In genomic region chr7:2805213-2806003, GRCh38 we compare ENCODE assay signal across 1 cellular context.
A peak's percentile ranks its signal among the peaks of the same experiment; 100 is the strongest.
TF ChIP-seq lines count a peak whose summit lies in the region.

No MANE protein-coding gene starts in this region.

TF ChIP-seq in K562, 482 proteins besides CTCF, POLR2A, EP300 and RAD21 (continued from another document and continues in another):
- TF ChIP-seq ZNF512 (tag; IDR thresholded peaks at IDR 0.05) (no peak), ZFP91 (CRISPR knock-in tag; IDR thresholded peaks at IDR 0.05) (no peak), LEF1 (IDR thresholded peaks at IDR 0.05) (no peak), DIDO1 (tag; IDR thresholded peaks at IDR 0.05; ENCODE audit: low read depth) (no peak), BRF2 (IDR thresholded peaks at IDR 0.05; ENCODE audit: borderline replicate concordance, insufficient read depth, insufficient read length) (no peak), FOXA3 (CRISPR knock-in tag; conservative IDR thresholded peaks at IDR 0.05 in 1 of 2, IDR thresholded peaks at IDR 0.05 in 1 of 2) (no peak), MGA (IDR thresholded peaks at IDR 0.05) (no peak; the same call in 1 of the 2 replicates), GABPA (tag; conservative IDR thresholded peaks at IDR 0.05; ENCODE audit: low read depth) (no peak), HDAC1 (IDR thresholded peaks at IDR 0.05) (0 out of 4 replicates have a peak, but pooled peaks of 1 of the 2 experiments have one; percentile 55), HNRNPK (IDR thresholded peaks at IDR 0.05; ENCODE audit: low read depth, low read length, poor library complexity, severe bottlenecking) (no peak), ZNF431 (CRISPR knock-in tag; IDR thresholded peaks at IDR 0.05) (no peak), SNRNP70 (optimal IDR thresholded peaks at IDR 0.05; ENCODE audit: low read depth, low read length) (no peak), ZNF436 (CRISPR knock-in tag; IDR thresholded peaks at IDR 0.05) (no peak), ZNF143 (CRISPR knock-in tag; IDR thresholded peaks at IDR 0.05) (no peak), CREBBP (IDR thresholded peaks at IDR 0.05; ENCODE audit: low read depth, low read length) (no peak), POLR2H (tag; IDR thresholded peaks at IDR 0.05; ENCODE audit: low read depth) (no peak), IFI16 (CRISPR knock-in tag; IDR thresholded peaks at IDR 0.05) (no peak), ZNF408 (CRISPR knock-in tag; IDR thresholded peaks at IDR 0.05; ENCODE audit: low read depth) (no peak), COPS2 (conservative IDR thresholded peaks at IDR 0.05) (no peak), E2F5 (CRISPR knock-in tag; IDR thresholded peaks at IDR 0.05) (no peak), ZFX (CRISPR knock-in tag; IDR thresholded peaks at IDR 0.05) (no peak), E2F4 (CRISPR knock-in tag; IDR thresholded peaks at IDR 0.05; ENCODE audit: low read depth) (no peak), TRIM28 (IDR thresholded peaks at IDR 0.05) (no peak), THAP12 (CRISPR knock-in tag; IDR thresholded peaks at IDR 0.05) (no peak), BMI1 (IDR thresholded peaks at IDR 0.05; ENCODE audit: low read length) (no peak), DMBX1 (CRISPR knock-in tag; IDR thresholded peaks at IDR 0.05; ENCODE audit: borderline replicate concordance) (no peak), PRPF4 (IDR thresholded peaks at IDR 0.05; ENCODE audit: insufficient read depth, low read depth, low read length, poor library complexity, severe bottlenecking) (no peak), RNF2 (IDR thresholded peaks at IDR 0.05) (no peak), TARDBP (IDR thresholded peaks at IDR 0.05) (no peak), ZBTB43 (CRISPR knock-in tag; IDR thresholded peaks at IDR 0.05) (no peak), SMARCA4 (IDR thresholded peaks at IDR 0.05) (no peak), BRCA1 (IDR thresholded peaks at IDR 0.05) (no peak), BRCA1 (CRISPR knock-in tag; IDR thresholded peaks at IDR 0.05) (no peak)
